In the genomic region with DNA sequence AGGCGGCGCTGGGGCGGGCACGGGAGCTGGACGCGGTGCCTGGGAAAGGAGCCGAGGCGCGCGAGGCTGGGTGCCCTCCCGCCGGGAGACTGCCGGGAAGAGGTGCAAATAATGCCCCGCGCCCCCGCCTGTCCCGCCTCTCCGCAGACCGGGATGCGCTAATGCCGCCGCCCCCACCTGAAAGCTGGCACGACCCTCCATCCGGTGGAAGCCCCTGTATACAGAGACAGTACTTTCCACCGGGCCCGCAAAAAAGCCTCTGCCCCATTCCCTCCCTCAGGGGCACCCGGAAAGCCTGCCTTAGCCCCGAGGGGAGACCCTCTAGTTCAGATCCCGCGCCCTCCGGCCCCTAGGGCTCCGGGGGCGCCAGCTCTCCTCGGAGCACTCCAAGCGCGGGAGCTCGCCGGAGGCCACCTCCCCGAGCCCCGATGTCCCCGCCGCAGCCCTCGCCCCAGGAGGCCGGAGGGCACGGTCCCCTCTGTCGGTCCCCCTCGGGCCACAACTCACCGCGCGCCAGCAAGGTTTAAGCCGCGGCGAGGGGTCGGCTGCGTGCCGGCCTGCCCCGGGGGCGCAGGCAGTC, we compare ENCODE assay signal across 11 cellular contexts. TPM values are rescaled to one million over a fixed set of nuclear protein-coding genes. Genes with fewer than 3 reads are reported as not detected.
DNase-seq lines count a peak whose midpoint lies in the region; ATAC-seq, FAIRE-seq and TF ChIP-seq lines count a peak whose summit lies in the region.
"Had no signal": no experiment of that assay in that cellular context is flagged by ENCODE, and none has a peak within 500 bp of the region (broad histone marks: within the 10 kb centered on the region; RNA-seq: fewer than 3 reads in every experiment).

No MANE protein-coding gene starts in this region.

- in situ Hi-C loops in mammary epithelial cell (cut with MboI; ENCODE audit: low sequenced_read_pairs in 2 of 2), result no loop called here

- H3K4me3 ChIP-seq in right cardiac atrium (ENCODE audit: low read length) (peak overlapping the region; percentile 17), mammary epithelial cell (replicated peaks in 1 of 3; ENCODE audit: insufficient read depth in 1 of 3, low read depth in 2 of 3, low read length in 3 of 3) (peak overlapping the region in 2 of 3 experiments; percentile 4 to 35), small intestine (ENCODE audit: low read depth in 1 of 2, low read length in 2 of 2) (peak overlapping the region in 1 of 2 donors; percentile 41)

- no peak overlapping the region for H3K9ac ChIP-seq in mammary epithelial cell (ENCODE audit: insufficient read depth, low read length)
- H3K9ac ChIP-seq: KMS-11 had no signal

- FAIRE-seq in small intestine (lab: Jason Lieb, UNC), result no peak

- H3K4me2 ChIP-seq in mammary epithelial cell (ENCODE audit: insufficient read depth, low read depth, low read length), result peak overlapping the region; percentile 81
- H3K4me2 ChIP-seq: KMS-11 had no signal

- H3K4me3 Mint-ChIP-seq in naive thymus-derived CD8-positive, alpha-beta T cell, result peak overlapping the region; percentile 50 to 85 (median 66)

- H3K9me3 Mint-ChIP-seq in naive thymus-derived CD8-positive, alpha-beta T cell, result no peaks in the 10 kb centered on the region

- intact Hi-C loops in right cardiac atrium (cut with DNase I), result loop anchor here in 1 of 4 donors (10.0 kb wide), 1 partner anchor 370 kb away; no protein-coding TSS in a partner anchor
- intact Hi-C loops in Right ventricle myocardium superior (cut with DNase I), result no loop called here
- intact Hi-C loops in mammary epithelial cell (cut with micrococcal nuclease), result loop anchor here (5.0 kb wide), 1 partner anchor 292 kb away; no protein-coding TSS in a partner anchor

- WGBS in right cardiac atrium, result 2% methylated on average over 58 of the region's 58 CpGs
- WGBS in mammary epithelial cell (ENCODE audit: low coverage, missing lambda C conversion rate), result 6% methylated on average over 25 of the region's 58 CpGs
- WGBS in small intestine, 3 donors, result 1 to 3% (median 3%) methylated on average over 44 to 58 of the region's 58 CpGs

- peaks cover 6% of the 10 kb centered on the region for H4K20me1 ChIP-seq in mammary epithelial cell (ENCODE audit: insufficient read depth, low read length)

- H3K36me3 ChIP-seq in mammary epithelial cell (ENCODE audit: insufficient read depth, low read length) (no peaks in the 10 kb centered on the region), small intestine (ENCODE audit: control insufficient read depth in 2 of 2, insufficient read depth in 2 of 2, low read length in 2 of 2) (no peaks in the 10 kb centered on the region)

- CTCF ChIA-PET in mammary epithelial cell (lab: Charles Lee; ENCODE audit: low non-redundant PET), result interaction anchor here (0.6 to 0.7 kb wide), 2 partner anchors 270 to 392 kb away, joined by 4 to 6 read pairs; no protein-coding TSS in a partner anchor

- H2AFZ ChIP-seq in mammary epithelial cell (ENCODE audit: low read depth, low read length), result peak overlapping the region; percentile 58

- DNase-seq in right cardiac atrium, result peak in 1 of 3 donors; percentile 19
- no peak for DNase-seq in Right ventricle myocardium superior
- DNase-seq in mammary epithelial cell, result no peak
- no peak for DNase-seq in naive thymus-derived CD8-positive, alpha-beta T cell
- DNase-seq in H4 (ENCODE audit: low spot score), result no peak
- no peak for DNase-seq in foreskin melanocyte
- no peak for DNase-seq in NOMO-1 (lab: John Stamatoyannopoulos, UW; ENCODE audit: unreplicated experiment in 2 of 2)
- DNase-seq in small intestine, result no peak
- DNase-seq: left cardiac atrium had no signal

- H3K36me3 Mint-ChIP-seq in naive thymus-derived CD8-positive, alpha-beta T cell, result peaks cover 0 to 3% (median 0%) of the 10 kb centered on the region in 3 donors

- peaks cover 28 to 56% (median 38%) of the 10 kb centered on the region in 5 donors for H3K27me3 Mint-ChIP-seq in naive thymus-derived CD8-positive, alpha-beta T cell

- dilution Hi-C loops in mammary epithelial cell (cut with HindIII; ENCODE audit: low sequenced_read_pairs), result loop anchor here (5.0 kb wide), 2 partner anchors 82 to 107 kb away; no protein-coding TSS in a partner anchor

- H3K27ac ChIP-seq in right cardiac atrium (ENCODE audit: low read length) (no peak overlapping the region), mammary epithelial cell (ENCODE audit: insufficient read depth, low read depth, low read length) (no peak overlapping the region), small intestine (ENCODE audit: low read depth in 1 of 2, low read length in 1 of 2) (no peak overlapping the region)
- H3K27ac ChIP-seq: KMS-11 had no signal

- H3K79me2 ChIP-seq in mammary epithelial cell (ENCODE audit: insufficient read depth, low read length), result no peaks in the 10 kb centered on the region

- peaks cover 4% of the 10 kb centered on the region for H3K4me1 ChIP-seq in right cardiac atrium (ENCODE audit: control insufficient read depth, insufficient read depth, low read length)
- H3K4me1 ChIP-seq in mammary epithelial cell (ENCODE audit: insufficient read depth, low read length), result peaks cover 23% of the 10 kb centered on the region
- H3K4me1 ChIP-seq in small intestine (ENCODE audit: control insufficient read depth in 2 of 2, insufficient read depth in 1 of 2, low read depth in 1 of 2, low read length in 1 of 2), result peaks cover 0 to 11% of the 10 kb centered on the region in 2 donors

- TF ChIP-seq CTCF in mammary epithelial cell (conservative IDR thresholded peaks at IDR 0.05 in 1 of 2, IDR thresholded peaks at IDR 0.05 in 1 of 2; ENCODE audit: extremely low read depth in 1 of 2, insufficient read depth in 1 of 2, low read depth in 1 of 2, low read length in 2 of 2), result no peak

- BruUV-seq in mammary epithelial cell (replicated peaks; lab: Mats Ljungman, UMichigan), result no TSS peak

- peaks cover 14 to 25% (median 23%) of the 10 kb centered on the region in 4 donors for H3K4me1 Mint-ChIP-seq in naive thymus-derived CD8-positive, alpha-beta T cell

- H3K27me3 ChIP-seq in right cardiac atrium (ENCODE audit: control insufficient read depth, insufficient read depth) (no peaks in the 10 kb centered on the region), mammary epithelial cell (ENCODE audit: insufficient read depth, low read length) (peaks cover 28% of the 10 kb centered on the region), small intestine (ENCODE audit: control insufficient read depth in 2 of 2, insufficient read depth in 2 of 2, low read length in 2 of 2) (peaks cover 12 to 31% of the 10 kb centered on the region in 2 donors)

- H3K9me3 ChIP-seq in right cardiac atrium (ENCODE audit: control insufficient read depth, low read length) (no peaks in the 10 kb centered on the region), mammary epithelial cell (replicated peaks; ENCODE audit: insufficient read depth, low read length) (no peaks in the 10 kb centered on the region), small intestine (ENCODE audit: control insufficient read depth, low read depth) (no peaks in the 10 kb centered on the region)

- POLR2A ChIA-PET in naive thymus-derived CD8-positive, alpha-beta T cell (lab: Charles Lee), result no interaction called here

- no peak for ATAC-seq in right cardiac atrium
- no peak for ATAC-seq in Right ventricle myocardium superior (ENCODE audit: poor library complexity)
- ATAC-seq in naive thymus-derived CD8-positive, alpha-beta T cell, result no peak

- H3K27ac Mint-ChIP-seq in naive thymus-derived CD8-positive, alpha-beta T cell, result no peak overlapping the region

RNA-seq across cellular contexts. Expression of a gene that starts 1.2 kb away (rescaled TPM):
- total RNA-seq in right cardiac atrium (not detected), Right ventricle myocardium superior (not detected), mammary epithelial cell (under 1 TPM in 1 of 2 donors, not detected in 1; under 0.01 TPM)
- polyA plus RNA-seq in right cardiac atrium (not detected), mammary epithelial cell (not detected), small intestine (under 1 TPM in 1 of 3 donors, not detected in 2; 0.09 TPM)
- polyA minus RNA-seq in mammary epithelial cell, result not detected
- not detected for total RNA-seq in naive thymus-derived CD8-positive, alpha-beta T cell
- polyA plus RNA-seq in naive thymus-derived CD8-positive, alpha-beta T cell, result not detected
- total RNA-seq in H4 (2014; rRNA removed; shearing (Covaris generic)), result not detected in 2 replicates
- total RNA-seq: left cardiac atrium, SK-MEL-5 had no signal
